14 cellular contexts compared by ENCODE assay signal in the genomic region with DNA sequence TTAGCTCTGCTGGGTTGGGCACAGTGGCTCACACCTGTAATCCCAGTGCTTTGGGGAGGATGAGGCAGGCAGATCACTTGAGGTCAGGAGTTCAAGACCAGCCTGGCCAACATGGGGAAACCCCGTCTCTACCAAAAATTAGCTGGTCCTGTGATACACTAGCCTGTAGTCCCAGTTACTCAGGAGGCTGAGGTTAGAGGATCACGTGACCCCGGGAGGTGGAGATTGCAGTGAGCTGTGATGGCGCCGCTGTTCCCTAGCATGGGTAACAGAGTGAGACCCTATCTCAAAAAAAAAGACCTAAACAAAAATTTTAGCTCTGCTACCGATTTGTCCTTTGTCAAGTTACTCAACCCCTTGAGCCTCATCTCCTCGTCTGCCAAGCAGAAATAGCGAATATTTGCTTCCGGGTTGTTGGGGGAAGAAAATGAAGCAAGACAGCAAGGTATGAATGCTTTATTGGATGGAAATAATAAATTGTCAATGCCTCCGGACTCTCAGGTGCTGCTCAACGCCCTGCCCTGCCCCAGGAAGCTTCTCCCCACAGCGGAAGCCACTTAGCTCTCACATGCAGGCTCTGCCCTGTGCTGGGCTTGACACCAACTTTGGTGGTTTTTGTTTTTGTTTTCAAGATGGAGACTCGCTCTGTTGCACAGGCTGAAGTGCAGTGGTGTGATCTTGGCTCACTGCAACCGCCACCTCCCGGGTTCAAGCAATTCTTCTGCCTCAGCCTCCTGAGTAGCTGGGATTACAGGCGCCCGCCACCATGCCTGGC. TPM values are rescaled to one million over a fixed set of nuclear protein-coding genes. Genes with fewer than 3 reads are reported as not detected.
DNase-seq lines count a peak whose midpoint lies in the region; ATAC-seq and TF ChIP-seq lines count a peak whose summit lies in the region.
"Had no signal": no experiment of that assay in that cellular context is flagged by ENCODE, and none has a peak within 500 bp of the region (broad histone marks: within the 10 kb centered on the region; RNA-seq: fewer than 3 reads in every experiment).

No MANE protein-coding gene starts in this region.

- H3K9me3 Mint-ChIP-seq in T-cell (no peaks in the 10 kb centered on the region), neural crest cell (no peaks in the 10 kb centered on the region)
- H3K9me3 Mint-ChIP-seq: CD14-positive monocyte, mesothelial cell of epicardium had no signal

- POLR2A ChIA-PET in T-cell (lab: Charles Lee): interaction anchor here in 1 of 2 donors (0.6 kb wide), 1 partner anchor 16 kb away, joined by 5 read pairs; no protein-coding TSS in a partner anchor

- TF ChIP-seq CTCF in GM12865 (IDR thresholded peaks at IDR 0.05; ENCODE audit: insufficient read depth, low read depth, low read length, missing control alignments) (no peak), neural crest cell (conservative IDR thresholded peaks at IDR 0.05) (no peak)

- H3K4me1 Mint-ChIP-seq in T-cell (peaks cover 0 to 21% (median 0%) of the 10 kb centered on the region in 3 donors), neural crest cell (peaks cover 31% of the 10 kb centered on the region)
- H3K4me1 Mint-ChIP-seq: CD14-positive monocyte had no signal

- CTCF ChIA-PET in T-cell (lab: Charles Lee): interaction anchor here (0.6 to 1.9 kb wide), 3 partner anchors 25 to 1632 kb away, joined by 3 to 10 read pairs (median 3); a partner anchor contains a TSS

- DNase-seq in GM12865 (ENCODE audit: low read depth): peak; percentile 79
- peak in 14 of 34 experiments; percentile 1 to 51 (median 12) for DNase-seq in T-cell
- DNase-seq in neural crest cell (ENCODE audit: low read depth, low spot score): no peak
- no peak for DNase-seq in amniotic stem cell (lab: John Stamatoyannopoulos, UW)
- DNase-seq in SW480 (ENCODE audit: low spot score): no peak
- DNase-seq in HCEC 1CT: no peak
- DNase-seq: erythroblast, glutamatergic neuron, NCI-H187 treated with DMSO at 0.1 percent for 48 hours, NCI-H510A treated with DMSO at 0.1 percent for 48 hours, PC-3 had no signal

- peak overlapping the region; percentile 61 for H3K4me3 ChIP-seq in GM12865 (ENCODE audit: low read depth, low read length)

- peak overlapping the region in 1 of 3 donors; percentile 37 for H3K4me3 Mint-ChIP-seq in T-cell
- H3K4me3 Mint-ChIP-seq in neural crest cell: no peak overlapping the region
- H3K4me3 Mint-ChIP-seq: CD14-positive monocyte, mesothelial cell of epicardium had no signal

- H3K36me3 Mint-ChIP-seq in T-cell (no peaks in the 10 kb centered on the region), neural crest cell (ENCODE audit: low read depth) (no peaks in the 10 kb centered on the region)
- H3K36me3 Mint-ChIP-seq: CD14-positive monocyte, mesothelial cell of epicardium had no signal

- H3K27ac Mint-ChIP-seq in T-cell: peak overlapping the region; percentile 3 to 51
- H3K27ac Mint-ChIP-seq in neural crest cell (ENCODE audit: unreplicated experiment): peak overlapping the region; percentile 70
- H3K27ac Mint-ChIP-seq: mesothelial cell of epicardium had no signal

- no peaks in the 10 kb centered on the region for H3K27me3 Mint-ChIP-seq in T-cell
- no peaks in the 10 kb centered on the region for H3K27me3 Mint-ChIP-seq in neural crest cell (ENCODE audit: low read depth)

- peak; percentile 49 for ATAC-seq in GM21526 (IDR thresholded peaks at IDR 0.05; ENCODE audit: low FRiP score, unreplicated experiment)
- ATAC-seq in T-cell (replicated peaks in 1 of 4): peak in 2 of 4 experiments; percentile 48 to 68
- ATAC-seq: PC-3 had no signal

RNA-seq across cellular contexts. Expression of a gene that starts 24.9 kb away (rescaled TPM):
- total RNA-seq in T-cell (10 to 100 TPM; 50.5 to 63.6 (median 53.3) TPM), neural crest cell (68.6 and 69.3 TPM in 2 replicates)

RNA-seq across cellular contexts. Expression of a gene that starts 35.0 kb away (rescaled TPM):
- total RNA-seq in T-cell (10 to 100 TPM; 15.3 to 28.3 (median 23.9) TPM), neural crest cell (358 TPM in 2 replicates)

Comparison
In these comparisons a context has a peak if more than half of its experiments do, and no peak if none do; other contexts are left out.
1. RNA of a gene that starts 35.0 kb away (total RNA-seq): 358 TPM in neural crest cell; 15.3 to 28.3 TPM in T-cell; every median in the first group is over 10 times any median in the second.